ENCODE assay signal across 19 cellular contexts in genomic region chr14:90571149-90571548, GRCh38.
"Had no signal": no experiment of that assay in that cellular context is flagged by ENCODE, and none has a peak within 500 bp of the region (broad histone marks: within the 10 kb centered on the region; RNA-seq: fewer than 3 reads in every experiment).

No MANE protein-coding gene starts in this region.

- H3K36me3 Mint-ChIP-seq: activated naive CD8-positive, alpha-beta T cell; naive thymus-derived CD4-positive, alpha-beta T cell; WTC11 had no signal

- H3K27me3 ChIP-seq: adrenal gland, ascending aorta had no signal

- H3K36me3 ChIP-seq: adrenal gland, ascending aorta, thoracic aorta had no signal

- H3K4me3 Mint-ChIP-seq: activated naive CD8-positive, alpha-beta T cell; central memory CD8-positive, alpha-beta T cell; naive thymus-derived CD4-positive, alpha-beta T cell; neural crest cell; WTC11 had no signal

- H3K27me3 Mint-ChIP-seq: activated naive CD8-positive, alpha-beta T cell; central memory CD8-positive, alpha-beta T cell; naive thymus-derived CD4-positive, alpha-beta T cell had no signal

- ATAC-seq: left lobe of liver; naive thymus-derived CD4-positive, alpha-beta T cell; WTC11 had no signal

- H3K9me3 Mint-ChIP-seq: central memory CD8-positive, alpha-beta T cell; naive thymus-derived CD4-positive, alpha-beta T cell; neural crest cell; WTC11 had no signal

- H3K9me3 ChIP-seq: adrenal gland, ascending aorta, thoracic aorta had no signal

- H3K4me1 Mint-ChIP-seq: central memory CD8-positive, alpha-beta T cell had no signal

- H3K4me3 ChIP-seq: adrenal gland, ascending aorta, coronary artery, lung, thoracic aorta had no signal

- H3K27ac Mint-ChIP-seq: activated naive CD8-positive, alpha-beta T cell; naive thymus-derived CD4-positive, alpha-beta T cell; WTC11 had no signal

- H3K4me1 ChIP-seq: adrenal gland had no signal

- DNase-seq: activated T-cell treated with anti-CD3 and anti-CD28 coated beads, Interleukin-2, amount 50 U/mL, for 1 hour; adrenal gland; foreskin fibroblast; kidney; naive thymus-derived CD4-positive, alpha-beta T cell; occipital lobe; retina; stimulated activated CD4-positive, alpha-beta T cell treated with anti-CD3 and anti-CD28 coated beads, Interleukin-2, amount 100 ng/mL, for 48 hours; stimulated activated naive CD4-positive, alpha-beta T cell; T-helper 1 cell had no signal
